ENCODE assay signal across 11 cellular contexts in genomic region chr12:112905451-112906089, GRCh38. TPM values are rescaled to one million over a fixed set of nuclear protein-coding genes. Genes with fewer than 3 reads are reported as not detected.
A peak's percentile ranks its signal among the peaks of the same experiment; 100 is the strongest.
DNase-seq lines count a peak whose midpoint lies in the region; ATAC-seq and TF ChIP-seq lines count a peak whose summit lies in the region.
"Had no signal": no experiment of that assay in that cellular context is flagged by ENCODE, and none has a peak within 500 bp of the region (broad histone marks: within the 10 kb centered on the region; RNA-seq: fewer than 3 reads in every experiment).

No MANE protein-coding gene starts in this region.

- H3K36me3 ChIP-seq in adrenal gland (replicated peaks in 1 of 2): no peaks in the 10 kb centered on the region
- no peaks in the 10 kb centered on the region for H3K36me3 ChIP-seq in parathyroid adenoma (ENCODE audit: control insufficient read depth, insufficient read depth, low read length)

- no peak for TF ChIP-seq CTCF in adrenal gland (IDR thresholded peaks at IDR 0.05)
- no peak for TF ChIP-seq CTCF in parathyroid adenoma (IDR thresholded peaks at IDR 0.05)
- TF ChIP-seq CTCF in foreskin fibroblast (IDR thresholded peaks at IDR 0.05; ENCODE audit: low read depth, low read length): no peak

- H3K4me2 ChIP-seq in parathyroid adenoma (ENCODE audit: low read length): no peak overlapping the region

- H3K4me1 ChIP-seq in adrenal gland (replicated peaks in 1 of 2): peaks cover 16 to 31% of the 10 kb centered on the region in 2 donors
- peaks cover 27% of the 10 kb centered on the region for H3K4me1 ChIP-seq in parathyroid adenoma

- no peak overlapping the region for H3K4me3 ChIP-seq in adrenal gland
- no peak overlapping the region for H3K4me3 ChIP-seq in parathyroid adenoma (ENCODE audit: low read depth, low read length)
- H3K4me3 ChIP-seq in foreskin fibroblast (ENCODE audit: low read depth in 1 of 2, low read length in 2 of 2): no peak overlapping the region

- peak overlapping the region; percentile 91 for H2AFZ ChIP-seq in parathyroid adenoma

- H3K27ac ChIP-seq in adrenal gland (peak overlapping the region in 2 of 5 donors; percentile 56 to 59), parathyroid adenoma (no peak overlapping the region)
- H3K27ac ChIP-seq: 22Rv1 had no signal

- no peak for ATAC-seq in HG02973 (IDR thresholded peaks at IDR 0.05; ENCODE audit: unreplicated experiment)

- H3K27me3 ChIP-seq in adrenal gland (no peaks in the 10 kb centered on the region), parathyroid adenoma (ENCODE audit: control insufficient read depth, insufficient read depth, low read length) (no peaks in the 10 kb centered on the region)

- H3K9ac ChIP-seq in parathyroid adenoma: no peak overlapping the region

- 66 to 84% (median 72%) methylated on average over 4 of the region's 4 CpGs for WGBS in adrenal gland, 4 donors

- intact Hi-C loops in adrenal gland (cut with DNase I): no loop called here

- TF ChIP-seq POLR2A in adrenal gland (IDR thresholded peaks at IDR 0.05): no peak

- H3K9me3 ChIP-seq in adrenal gland (replicated peaks in 1 of 3): no peaks in the 10 kb centered on the region
- H3K9me3 ChIP-seq in parathyroid adenoma (ENCODE audit: control insufficient read depth, low read length): no peaks in the 10 kb centered on the region

- H3K79me2 ChIP-seq in parathyroid adenoma: no peaks in the 10 kb centered on the region

- DNase-seq in DMS 273 (lab: John Stamatoyannopoulos, UW; ENCODE audit: unreplicated experiment): peak; percentile 2
- no peak for DNase-seq in DMS 273 treated with DMSO at 0.1 percent for 48 hours (lab: John Stamatoyannopoulos, UW)
- peak; percentile 60 for DNase-seq in NCI-H2029 treated with DMSO at 0.1 percent for 48 hours (lab: John Stamatoyannopoulos, UW)
- peak in 4 of 7 donors; percentile 20 to 50 (median 36) for DNase-seq in adrenal gland
- DNase-seq in foreskin fibroblast: no peak
- DNase-seq in NCI-H187 (lab: John Stamatoyannopoulos, UW): no peak
- DNase-seq: activated CD4-positive, CD25-positive, alpha-beta regulatory T cell treated with anti-CD3 and anti-CD28 coated beads, Interleukin-2, amount 50 U/mL, for 72 hours had no signal

RNA-seq across cellular contexts. Expression of gene OAS1, which starts 1.2 kb away (rescaled TPM):
- 10 to 100 TPM; 12.3 to 32.0 (median 18.3) TPM for total RNA-seq in adrenal gland
- polyA plus RNA-seq in adrenal gland: 10 to 100 TPM in 2 of 3 donors, 1 to 10 TPM in 1; 9.2 to 31.2 (median 22.1) TPM
- total RNA-seq: H1 had no signal

RNA-seq across cellular contexts. Expression of gene OAS3, which starts 32.7 kb away (rescaled TPM):
- total RNA-seq in adrenal gland: 10 to 100 TPM in 6 of 8 donors, 1 to 10 TPM in 2; 6.8 to 19.4 (median 11.9) TPM
- polyA plus RNA-seq in adrenal gland: 1 to 10 TPM; 2.7 to 9.3 (median 6.8) TPM

Comparison
In these comparisons a context has a peak if more than half of its experiments do, and no peak if none do; other contexts are left out.
1. DNase-seq: peak in DMS 273 (single experiment), NCI-H2029 treated with DMSO at 0.1 percent for 48 hours (single experiment) and adrenal gland (4 of 7); none in DMS 273 treated with DMSO at 0.1 percent for 48 hours (single experiment), foreskin fibroblast (0 of 2) and NCI-H187 (0 of 2).